In the genomic region with DNA sequence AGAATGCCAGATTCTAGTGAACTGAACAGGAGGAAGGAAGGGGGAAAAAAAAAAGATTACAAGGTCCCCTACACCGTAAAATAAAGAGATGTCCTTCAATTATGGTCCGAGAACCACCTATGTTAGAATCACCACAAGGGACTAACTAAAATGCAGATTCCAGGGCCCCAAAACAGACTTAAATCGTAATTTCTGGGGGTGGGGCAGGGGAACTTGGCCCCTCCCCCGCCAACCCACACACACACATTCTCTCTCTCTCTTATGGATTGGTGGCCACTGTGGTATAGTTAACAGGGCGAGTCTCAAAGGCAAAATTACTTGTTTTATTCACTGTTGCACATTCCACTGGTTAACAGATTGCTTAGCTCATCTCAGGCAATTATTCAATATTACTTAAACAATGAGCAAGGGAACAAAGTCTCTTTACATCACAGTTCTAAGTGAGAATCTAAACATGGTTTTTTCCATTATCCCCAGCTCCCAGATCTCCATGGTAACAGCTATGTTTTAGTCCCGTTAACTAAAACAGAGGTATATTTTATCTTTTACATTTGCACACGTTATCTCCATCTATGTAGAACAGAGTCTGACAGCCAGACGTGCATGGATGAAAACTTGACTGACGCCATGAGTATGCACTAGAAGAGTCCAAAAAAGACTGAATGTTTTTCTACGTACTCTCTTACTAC, we compare ENCODE assay signal across 14 cellular contexts. TPM values are rescaled to one million over a fixed set of nuclear protein-coding genes. Genes with fewer than 3 reads are reported as not detected.
A peak's percentile ranks its signal among the peaks of the same experiment; 100 is the strongest.
DNase-seq lines count a peak whose midpoint lies in the region; ATAC-seq and TF ChIP-seq lines count a peak whose summit lies in the region.
"Had no signal": no experiment of that assay in that cellular context is flagged by ENCODE, and none has a peak within 500 bp of the region (broad histone marks: within the 10 kb centered on the region; RNA-seq: fewer than 3 reads in every experiment).

No MANE protein-coding gene starts in this region.

- peak overlapping the region in 3 of 5 experiments; percentile 7 to 77 (median 27) for H3K27ac Mint-ChIP-seq in brain
- no peak overlapping the region for H3K27ac Mint-ChIP-seq in activated naive CD8-positive, alpha-beta T cell treated with anti-CD3 and anti-CD28 coated beads, Interleukin-2, amount 50 U/mL, for 24 hours
- H3K27ac Mint-ChIP-seq: B cell; immature natural killer cell; stimulated activated effector memory CD8-positive, alpha-beta T cell treated with anti-CD3 and anti-CD28 coated beads, Interleukin-12 subunit alpha, Interleukin-12 subunit beta, amount 100 ng/mL, for 72 hours had no signal

- no peaks in the 10 kb centered on the region for H3K36me3 ChIP-seq in mesendoderm (ENCODE audit: control insufficient read depth, insufficient read depth, low read length)
- H3K36me3 ChIP-seq: upper lobe of left lung had no signal

- H3K4me3 Mint-ChIP-seq in brain, result no peak overlapping the region
- H3K4me3 Mint-ChIP-seq in activated naive CD8-positive, alpha-beta T cell treated with anti-CD3 and anti-CD28 coated beads, Interleukin-2, amount 50 U/mL, for 24 hours, result no peak overlapping the region
- H3K4me3 Mint-ChIP-seq: B cell; immature natural killer cell; stimulated activated effector memory CD8-positive, alpha-beta T cell treated with anti-CD3 and anti-CD28 coated beads, Interleukin-12 subunit alpha, Interleukin-12 subunit beta, amount 100 ng/mL, for 72 hours had no signal

- no peak overlapping the region for H3K4me2 ChIP-seq in mesendoderm (ENCODE audit: low read length)

- H2BK120ac ChIP-seq in mesendoderm (ENCODE audit: low read depth, low read length), result no peak overlapping the region

- peaks cover 57% of the 10 kb centered on the region for H3K4me1 Mint-ChIP-seq in brain
- H3K4me1 Mint-ChIP-seq in activated naive CD8-positive, alpha-beta T cell treated with anti-CD3 and anti-CD28 coated beads, Interleukin-2, amount 50 U/mL, for 24 hours, result peaks cover 4% of the 10 kb centered on the region
- H3K4me1 Mint-ChIP-seq: B cell; immature natural killer cell; stimulated activated effector memory CD8-positive, alpha-beta T cell treated with anti-CD3 and anti-CD28 coated beads, Interleukin-12 subunit alpha, Interleukin-12 subunit beta, amount 100 ng/mL, for 72 hours had no signal

- TF ChIP-seq CTCF in NB4 (IDR thresholded peaks at IDR 0.05; ENCODE audit: low read depth, low read length), result no peak
- no peak for TF ChIP-seq CTCF in brain (conservative IDR thresholded peaks at IDR 0.05)

- H3K27me3 ChIP-seq in mesendoderm (ENCODE audit: insufficient read depth, low read length, poor library complexity), result no peaks in the 10 kb centered on the region
- H3K27me3 ChIP-seq: upper lobe of left lung had no signal

- H2BK5ac ChIP-seq in mesendoderm (ENCODE audit: low read length), result no peak overlapping the region

- H3K4ac ChIP-seq in mesendoderm (ENCODE audit: low read depth, low read length), result no peak overlapping the region

- no peak for TF ChIP-seq POLR2A in NB4 (IDR thresholded peaks at IDR 0.05; ENCODE audit: extremely low read depth, insufficient read length)

- H3K18ac ChIP-seq in mesendoderm (ENCODE audit: low read length), result no peak overlapping the region

- peak; percentile 24 for DNase-seq in ELR (ENCODE audit: low read depth)
- peak; percentile 42 for DNase-seq in NB4 (ENCODE audit: low read depth)
- DNase-seq in mesendoderm, result peak; percentile 51
- no peak for DNase-seq in GM19238 (ENCODE audit: insufficient read length, low spot score)
- DNase-seq in KG1 (lab: John Stamatoyannopoulos, UW), result no peak
- no peak for DNase-seq in activated naive CD8-positive, alpha-beta T cell treated with anti-CD3 and anti-CD28 coated beads, Interleukin-2, amount 50 U/mL, for 24 hours
- DNase-seq: immature natural killer cell, NCI-H1105 treated with DMSO at 0.1 percent for 48 hours, nucleus accumbens, upper lobe of left lung had no signal

- H3K79me1 ChIP-seq in mesendoderm (ENCODE audit: low read length), result peaks cover 6% of the 10 kb centered on the region

- no peak overlapping the region for H3K27ac ChIP-seq in mesendoderm (ENCODE audit: low read depth, low read length)
- H3K27ac ChIP-seq: upper lobe of left lung had no signal

- WGBS in mesendoderm (ENCODE audit: extremely low coverage, insufficient coverage, low lambda C conversion rate), result no CpG with 5 or more reads among the region's 10 CpGs

- H3K79me2 ChIP-seq in mesendoderm (ENCODE audit: control insufficient read depth, insufficient read depth, low read length), result peaks cover 43% of the 10 kb centered on the region

- H3K56ac ChIP-seq in mesendoderm (ENCODE audit: low read length), result no peak overlapping the region

- peaks cover 4% of the 10 kb centered on the region for H3K4me1 ChIP-seq in mesendoderm (ENCODE audit: control insufficient read depth, low read depth, low read length)
- H3K4me1 ChIP-seq: upper lobe of left lung had no signal

- H2AK5ac ChIP-seq in mesendoderm (ENCODE audit: low read length), result no peak overlapping the region

- ATAC-seq in GM21367 (IDR thresholded peaks at IDR 0.05; ENCODE audit: unreplicated experiment), result no peak
- ATAC-seq in activated naive CD8-positive, alpha-beta T cell treated with anti-CD3 and anti-CD28 coated beads, Interleukin-2, amount 50 U/mL, for 24 hours, result no peak
- ATAC-seq: stimulated activated effector memory CD8-positive, alpha-beta T cell treated with anti-CD3 and anti-CD28 coated beads, Interleukin-12 subunit alpha, Interleukin-12 subunit beta, amount 100 ng/mL, for 72 hours had no signal

- no peak overlapping the region for H3K23ac ChIP-seq in mesendoderm (ENCODE audit: low read length)

- no peak overlapping the region for H3K9ac ChIP-seq in mesendoderm (ENCODE audit: low read length)

- H3K4me3 ChIP-seq in NB4 (ENCODE audit: low read depth, low read length) (no peak overlapping the region), mesendoderm (ENCODE audit: low read length) (no peak overlapping the region)
- H3K4me3 ChIP-seq: upper lobe of left lung had no signal

- H3K36me3 Mint-ChIP-seq in brain, result peaks cover 9% of the 10 kb centered on the region
- no peaks in the 10 kb centered on the region for H3K36me3 Mint-ChIP-seq in activated naive CD8-positive, alpha-beta T cell treated with anti-CD3 and anti-CD28 coated beads, Interleukin-2, amount 50 U/mL, for 24 hours (ENCODE audit: low read depth)
- H3K36me3 Mint-ChIP-seq: immature natural killer cell; stimulated activated effector memory CD8-positive, alpha-beta T cell treated with anti-CD3 and anti-CD28 coated beads, Interleukin-12 subunit alpha, Interleukin-12 subunit beta, amount 100 ng/mL, for 72 hours had no signal

- H2BK15ac ChIP-seq in mesendoderm (replicated peaks; ENCODE audit: low read depth), result no peak overlapping the region

- no peak overlapping the region for H4K8ac ChIP-seq in mesendoderm (ENCODE audit: low read depth, low read length)

- no peak overlapping the region for H4K5ac ChIP-seq in mesendoderm (ENCODE audit: low read length)

- H3K27me3 Mint-ChIP-seq in brain, result no peaks in the 10 kb centered on the region
- H3K27me3 Mint-ChIP-seq in activated naive CD8-positive, alpha-beta T cell treated with anti-CD3 and anti-CD28 coated beads, Interleukin-2, amount 50 U/mL, for 24 hours, result peaks cover 33% of the 10 kb centered on the region

- no peaks in the 10 kb centered on the region for H3K9me3 Mint-ChIP-seq in brain
- no peaks in the 10 kb centered on the region for H3K9me3 Mint-ChIP-seq in activated naive CD8-positive, alpha-beta T cell treated with anti-CD3 and anti-CD28 coated beads, Interleukin-2, amount 50 U/mL, for 24 hours
- H3K9me3 Mint-ChIP-seq: immature natural killer cell; stimulated activated effector memory CD8-positive, alpha-beta T cell treated with anti-CD3 and anti-CD28 coated beads, Interleukin-12 subunit alpha, Interleukin-12 subunit beta, amount 100 ng/mL, for 72 hours had no signal

RNA-seq across cellular contexts. Expression of gene IGF2BP3, which starts 38.6 kb away (rescaled TPM):
- not detected for polyA plus RNA-seq in brain (ENCODE audit: insufficient read depth, low read depth, low replicate concordance)
- 53.9 TPM for polyA plus RNA-seq in mesendoderm (2013, experiment 1 of 2)
- polyA plus RNA-seq in mesendoderm (2013, experiment 2 of 2), result 54.3 TPM

Comparison
In these comparisons a context has a peak if more than half of its experiments do, and no peak if none do; other contexts are left out.
1. DNase-seq: peak in ELR (single experiment), NB4 (single experiment) and mesendoderm (single experiment); none in GM19238 (single experiment), KG1 (single experiment) and activated naive CD8-positive, alpha-beta T cell treated with anti-CD3 and anti-CD28 coated beads, Interleukin-2, amount 50 U/mL, for 24 hours (single experiment).